Comparison of ENCODE assay signal across 19 cellular contexts in genomic region chr3:160372780-160373179, GRCh38. TPM values are rescaled to one million over a fixed set of nuclear protein-coding genes. Genes with fewer than 3 reads are reported as not detected.
DNase-seq lines count a peak whose midpoint lies in the region; ATAC-seq and TF ChIP-seq lines count a peak whose summit lies in the region.
"Had no signal": no experiment of that assay in that cellular context is flagged by ENCODE, and none has a peak within 500 bp of the region (broad histone marks: within the 10 kb centered on the region; RNA-seq: fewer than 3 reads in every experiment).

No MANE protein-coding gene starts in this region.

- peaks cover 21% of the 10 kb centered on the region for H3K36me3 Mint-ChIP-seq in mesothelial cell of epicardium

- intact Hi-C loops in gastrocnemius medialis (cut with DNase I; ENCODE audit: low total_unique reads), result no loop called here

- peaks cover 4% of the 10 kb centered on the region for H3K4me1 Mint-ChIP-seq in mesothelial cell of epicardium

- no peak for TF ChIP-seq POLR2A in gastrocnemius medialis (IDR thresholded peaks at IDR 0.05)

- TF ChIP-seq CTCF in AG04450 (IDR thresholded peaks at IDR 0.05; ENCODE audit: low read depth, low read length), result no peak
- no peak for TF ChIP-seq CTCF in HEK293 (tag by site-specific recombination; IDR thresholded peaks at IDR 0.05)
- TF ChIP-seq CTCF in gastrocnemius medialis (IDR thresholded peaks at IDR 0.05 in 4 of 5, conservative IDR thresholded peaks at IDR 0.05 in 1 of 5), result no peak
- no peak for TF ChIP-seq CTCF in mesothelial cell of epicardium (IDR thresholded peaks at IDR 0.05; ENCODE audit: unreplicated experiment)

- peaks cover 0 to 34% of the 10 kb centered on the region in 2 experiments; a peak in 1 of 3 replicates for H3K36me3 ChIP-seq in HEK293 (ENCODE audit: control insufficient read depth in 2 of 2, insufficient read depth in 1 of 2, low read length in 2 of 2)
- no peaks in the 10 kb centered on the region for H3K36me3 ChIP-seq in gastrocnemius medialis

- no peak for ATAC-seq in gastrocnemius medialis
- ATAC-seq: naive thymus-derived CD8-positive, alpha-beta T cell; psoas muscle; stimulated activated naive CD8-positive, alpha-beta T cell treated with anti-CD3 and anti-CD28 coated beads, Interleukin-15, Interleukin-2, amounts not matched to agents 100 U/mL and 50 U/mL, for 24 hours; upper lobe of right lung had no signal

- H3K4me3 Mint-ChIP-seq in mesothelial cell of epicardium, result no peak overlapping the region
- H3K4me3 Mint-ChIP-seq: activated CD4-positive, alpha-beta T cell treated with anti-CD3 and anti-CD28 coated beads, Interleukin-2, amount 10 ng/mL, durations not matched to agents 7 days and 5 days; activated naive CD8-positive, alpha-beta T cell; B cell; naive thymus-derived CD8-positive, alpha-beta T cell had no signal

- DNase-seq in AG04450 (ENCODE audit: low read depth, low spot score), result peak; percentile 44
- peak; percentile 3 for DNase-seq in RPMI7951 (ENCODE audit: low read depth)
- DNase-seq in fibroblast of peridontal ligament (ENCODE audit: extremely low read depth), result peak; percentile 94
- no peak for DNase-seq in gastrocnemius medialis
- no peak for DNase-seq in NCI-H1417 treated with DMSO at 0.1 percent for 48 hours (lab: John Stamatoyannopoulos, UW)
- no peak for DNase-seq in activated naive CD4-positive, alpha-beta T cell treated with Interleukin-2 at 50 U/mL for 16 hours
- DNase-seq in mesothelial cell of epicardium (ENCODE audit: low spot score in 2 of 2, unreplicated experiment in 2 of 2), result no peak
- DNase-seq: activated CD4-positive, alpha-beta T cell treated with anti-CD3 and anti-CD28 coated beads, Interleukin-2, amount 10 ng/mL, durations not matched to agents 7 days and 5 days; MM.1S; naive thymus-derived CD8-positive, alpha-beta T cell; NCI-H2107; psoas muscle; SHP77 treated with DMSO at 0.1 percent for 48 hours; stimulated activated CD4-positive, alpha-beta T cell treated with anti-CD3 and anti-CD28 coated beads, Interleukin-12 subunit alpha, Interleukin-12 subunit beta, amount 100 ng/mL, for 4 hours; stimulated activated naive CD8-positive, alpha-beta T cell treated with anti-CD3 and anti-CD28 coated beads, Interleukin-15, Interleukin-2, amounts not matched to agents 100 U/mL and 50 U/mL, for 24 hours; upper lobe of right lung had no signal

- POLR2A ChIA-PET in AG04450 (lab: Yijun Ruan, JAX) (interaction anchor here (0.8 kb wide), 1 partner anchor 27 kb away, joined by 3 read pairs; the partner anchor contains the start of genes IFT80 and SMC4), HEK293 (lab: Yijun Ruan, JAX) (no interaction called here)

- H3K27ac Mint-ChIP-seq in mesothelial cell of epicardium, result no peak overlapping the region
- H3K27ac Mint-ChIP-seq: activated CD4-positive, alpha-beta T cell treated with anti-CD3 and anti-CD28 coated beads, Interleukin-2, amount 10 ng/mL, durations not matched to agents 7 days and 5 days; activated naive CD8-positive, alpha-beta T cell; B cell had no signal

- H3K4me1 ChIP-seq in HEK293 (ENCODE audit: control insufficient read depth, insufficient read depth, low read length) (peaks cover 2% of the 10 kb centered on the region; the same call in 1 of the 2 replicates), gastrocnemius medialis (no peaks in the 10 kb centered on the region)
- H3K4me1 ChIP-seq: psoas muscle, upper lobe of right lung had no signal

- no peaks in the 10 kb centered on the region for H3K27me3 Mint-ChIP-seq in mesothelial cell of epicardium (ENCODE audit: low read depth)
- H3K27me3 Mint-ChIP-seq: activated CD4-positive, alpha-beta T cell treated with anti-CD3 and anti-CD28 coated beads, Interleukin-2, amount 10 ng/mL, durations not matched to agents 7 days and 5 days; activated naive CD8-positive, alpha-beta T cell; B cell; naive thymus-derived CD8-positive, alpha-beta T cell had no signal

- H3K27me3 ChIP-seq in AG04450 (ENCODE audit: control insufficient read depth, insufficient read depth, low read length), result no peaks in the 10 kb centered on the region
- H3K27me3 ChIP-seq in gastrocnemius medialis, result no peaks in the 10 kb centered on the region
- H3K27me3 ChIP-seq: upper lobe of right lung had no signal

- no peak overlapping the region for H3K4me3 ChIP-seq in AG04450 (ENCODE audit: low read depth, low read length)
- H3K4me3 ChIP-seq in HEK293 (ENCODE audit: low read depth, low read length), result no peak overlapping the region
- H3K4me3 ChIP-seq in gastrocnemius medialis, result no peak overlapping the region
- H3K4me3 ChIP-seq: psoas muscle, upper lobe of right lung had no signal

- in situ Hi-C loops in gastrocnemius medialis (cut with MboI; ENCODE audit: low sequenced_read_pairs in 4 of 4), result no loop called here

- no peaks in the 10 kb centered on the region for H3K9me3 Mint-ChIP-seq in mesothelial cell of epicardium
- H3K9me3 Mint-ChIP-seq: activated CD4-positive, alpha-beta T cell treated with anti-CD3 and anti-CD28 coated beads, Interleukin-2, amount 10 ng/mL, durations not matched to agents 7 days and 5 days; naive thymus-derived CD8-positive, alpha-beta T cell had no signal

- CTCF ChIA-PET in AG04450 (lab: Charles Lee) (no interaction called here), HEK293 (lab: Yijun Ruan, JAX) (no interaction called here)

- H3K9me3 ChIP-seq in AG04450 (ENCODE audit: control insufficient read depth, insufficient read depth, low read length), result no peaks in the 10 kb centered on the region
- no peaks in the 10 kb centered on the region for H3K9me3 ChIP-seq in HEK293 (ENCODE audit: control insufficient read depth, insufficient read depth, low read depth, low read length)
- H3K9me3 ChIP-seq in gastrocnemius medialis, result no peaks in the 10 kb centered on the region
- H3K9me3 ChIP-seq: psoas muscle, upper lobe of right lung had no signal

- H3K27ac ChIP-seq in AG04450 (ENCODE audit: low read depth, low read length), result peak overlapping the region; percentile 42
- H3K27ac ChIP-seq in HEK293 (ENCODE audit: extremely low read depth, low read depth, low read length), result no peak overlapping the region
- no peak overlapping the region for H3K27ac ChIP-seq in gastrocnemius medialis
- H3K27ac ChIP-seq: psoas muscle, upper lobe of right lung had no signal

TF ChIP-seq in HEK293, 187 proteins besides CTCF, POLR2A, EP300 and RAD21 (continues in another document):
- no peak for TF ChIP-seq AEBP2 (tag by site-specific recombination; IDR thresholded peaks at IDR 0.05; ENCODE audit: borderline replicate concordance)
- TF ChIP-seq ZNF132 (tag by site-specific recombination; IDR thresholded peaks at IDR 0.05; ENCODE audit: borderline replicate concordance), result no peak
- 0 out of 2 replicates have a peak, but pooled peaks have one; percentile 25 for TF ChIP-seq PRDM1 (tag by site-specific recombination; IDR thresholded peaks at IDR 0.05)
- TF ChIP-seq SCRT2 (tag by site-specific recombination; IDR thresholded peaks at IDR 0.05), result no peak
- TF ChIP-seq TSHZ1 (tag by site-specific recombination; IDR thresholded peaks at IDR 0.05; ENCODE audit: borderline replicate concordance), result no peak

RNA-seq across cellular contexts. Expression of gene IFT80, which starts 26.2 kb away (rescaled TPM):
- 29.2 and 43.5 TPM in 2 replicates for polyA plus RNA-seq in AG04450 (2011; rRNA removed)
- polyA minus RNA-seq in AG04450 (2011; rRNA and poly(A)+ RNA removed), result 10.7 and 25.1 TPM in 2 replicates
- total RNA-seq in RPMI7951 (2014; rRNA removed; shearing (Covaris generic)), result 44.2 and 44.7 TPM in 2 replicates
- total RNA-seq in gastrocnemius medialis (1 to 10 TPM; 3.9 to 7.9 (median 6.0) TPM), mesothelial cell of epicardium (34.9 to 37.9 TPM (median 35.2 TPM) in 3 replicates)

RNA-seq across cellular contexts. Expression of gene SMC4, which starts 26.7 kb away (rescaled TPM):
- 23.5 and 42.0 TPM in 2 replicates for polyA plus RNA-seq in AG04450 (2011; rRNA removed)
- 8.6 and 20.0 TPM in 2 replicates for polyA minus RNA-seq in AG04450 (2011; rRNA and poly(A)+ RNA removed)
- total RNA-seq in RPMI7951 (2014; rRNA removed; shearing (Covaris generic)), result 263 and 317 TPM in 2 replicates
- total RNA-seq in gastrocnemius medialis, result 10 to 100 TPM in 3 of 4 donors, 1 to 10 TPM in 1; 7.2 to 24.3 (median 14.7) TPM
- total RNA-seq in mesothelial cell of epicardium, result 50.7 to 57.4 TPM (median 53.2 TPM) in 3 replicates

Comparison
In these comparisons a context has a peak if more than half of its experiments do, and no peak if none do; other contexts are left out.
1. DNase-seq: peak in AG04450 (single experiment), RPMI7951 (single experiment) and fibroblast of peridontal ligament (single experiment); none in gastrocnemius medialis (0 of 2), NCI-H1417 treated with DMSO at 0.1 percent for 48 hours (single experiment), activated naive CD4-positive, alpha-beta T cell treated with Interleukin-2 at 50 U/mL for 16 hours (single experiment) and mesothelial cell of epicardium (0 of 2).